ENCODE assay signal across 8 cellular contexts in genomic region chr17:6420173-6420641, GRCh38.
DNase-seq lines count a peak whose midpoint lies in the region; ATAC-seq and TF ChIP-seq lines count a peak whose summit lies in the region.

No MANE protein-coding gene starts in this region.

- H3K79me2 ChIP-seq in MM.1S (ENCODE audit: low read length): no peaks in the 10 kb centered on the region

- H3K27ac ChIP-seq in MM.1S (ENCODE audit: low read length): no peak overlapping the region

- H3K36me3 Mint-ChIP-seq in nephron progenitor cell (ENCODE audit: low read depth): no peaks in the 10 kb centered on the region

- H3K9ac ChIP-seq in MM.1S (ENCODE audit: low read length): no peak overlapping the region

- H3K36me3 ChIP-seq in MM.1S (replicated peaks; ENCODE audit: insufficient read depth, low read length): no peaks in the 10 kb centered on the region

- no peak overlapping the region for H3K27ac Mint-ChIP-seq in nephron progenitor cell

- ATAC-seq in HG02973 (IDR thresholded peaks at IDR 0.05; ENCODE audit: unreplicated experiment) (no peak), GM18870 (IDR thresholded peaks at IDR 0.05; ENCODE audit: unreplicated experiment) (no peak), HG02970 (IDR thresholded peaks at IDR 0.05; ENCODE audit: low FRiP score, unreplicated experiment) (no peak)

- H3K9me3 Mint-ChIP-seq in nephron progenitor cell: no peaks in the 10 kb centered on the region

- H2AFZ ChIP-seq in MM.1S (ENCODE audit: low read length): no peak overlapping the region

- H3K27me3 Mint-ChIP-seq in nephron progenitor cell (ENCODE audit: low read depth, poor library complexity): peaks cover 41% of the 10 kb centered on the region

- no peaks in the 10 kb centered on the region for H3F3A ChIP-seq in MM.1S (ENCODE audit: insufficient read depth, low read length)

- H3K4me3 ChIP-seq in MM.1S (ENCODE audit: low read length) (no peak overlapping the region), astrocyte of the spinal cord (ENCODE audit: low read depth, low read length) (no peak overlapping the region)

- no peaks in the 10 kb centered on the region for H3K4me1 Mint-ChIP-seq in nephron progenitor cell

- peak; percentile 54 for TF ChIP-seq CTCF in MM.1S (IDR thresholded peaks at IDR 0.05; ENCODE audit: low read length)
- peak; percentile 61 for TF ChIP-seq CTCF in astrocyte of the spinal cord (IDR thresholded peaks at IDR 0.05; ENCODE audit: low read depth, low read length)
- peak; percentile 34 for TF ChIP-seq CTCF in nephron progenitor cell (IDR thresholded peaks at IDR 0.05)

- H3K9me3 ChIP-seq in MM.1S (replicated peaks; ENCODE audit: insufficient read depth, low read length): no peaks in the 10 kb centered on the region

- H3K27me3 ChIP-seq in MM.1S (replicated peaks; ENCODE audit: insufficient read depth, low read length): peaks cover 18% of the 10 kb centered on the region

- no peaks in the 10 kb centered on the region for H4K20me1 ChIP-seq in MM.1S (ENCODE audit: insufficient read depth, low read length)

- in situ Hi-C loops in astrocyte of the spinal cord (cut with HindIII; ENCODE audit: low sequenced_read_pairs): no loop called here

- 0 out of 2 replicates have a peak, but pooled peaks cover 7% of the 10 kb centered on the region for H3K4me1 ChIP-seq in MM.1S (ENCODE audit: low read length)

- H3K4me3 Mint-ChIP-seq in nephron progenitor cell: no peak overlapping the region

- DNase-seq in ELR (ENCODE audit: low read depth): peak; percentile 27
- DNase-seq in MM.1S: peak; percentile 31
- peak; percentile 6 for DNase-seq in astrocyte of the spinal cord (ENCODE audit: low read depth, low spot score)
- DNase-seq in nephron progenitor cell: peak; percentile 56
- DNase-seq in NCI-H1092 treated with DMSO at 0.1 percent for 48 hours (lab: John Stamatoyannopoulos, UW): no peak

- H3K4me2 ChIP-seq in MM.1S (ENCODE audit: low read depth, low read length): 0 out of 2 replicates have a peak overlapping the region, but pooled peaks have one; percentile 16

- no peaks in the 10 kb centered on the region for H3K9me2 ChIP-seq in MM.1S (replicated peaks; ENCODE audit: insufficient read depth, low read length)
